1 cellular context compared by ENCODE assay signal in the genomic region with DNA sequence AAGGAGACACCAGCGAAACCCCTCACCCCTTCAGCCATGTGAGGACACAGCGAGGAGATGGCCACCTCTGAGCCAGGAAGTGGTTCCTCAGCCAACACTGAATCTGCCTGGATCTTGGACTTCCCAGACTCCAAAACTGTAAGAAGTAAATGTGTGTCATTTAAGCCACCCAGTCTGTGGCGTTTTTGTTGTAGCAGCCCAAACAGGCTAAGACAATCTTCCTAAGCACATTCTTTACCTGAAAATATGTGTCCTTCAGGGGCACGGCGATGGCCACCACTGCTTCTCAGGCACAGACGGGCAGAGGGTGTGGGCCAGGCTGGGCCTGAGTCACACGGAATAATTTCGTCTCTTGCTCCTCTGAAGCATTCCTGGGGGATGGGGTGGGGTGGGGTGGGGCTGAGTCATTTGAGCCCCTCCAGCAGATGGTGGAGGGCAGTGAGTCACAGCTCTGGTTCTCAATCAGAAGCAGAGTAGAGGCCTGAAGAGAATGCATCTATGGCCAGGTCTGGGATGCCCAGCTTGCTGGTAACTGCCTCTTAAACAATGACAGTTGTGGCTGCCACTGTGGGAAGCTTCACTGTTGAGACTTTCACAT.
TF ChIP-seq lines count a peak whose summit lies in the region.

No MANE protein-coding gene starts in this region.

TF ChIP-seq in GM23338, 12 proteins besides CTCF, POLR2A, EP300 and RAD21:
- TF ChIP-seq JUNB (IDR thresholded peaks at IDR 0.05; ENCODE audit: unreplicated experiment): no peak
- TF ChIP-seq ZNF331 (CRISPR knock-in tag; IDR thresholded peaks at IDR 0.05; ENCODE audit: low read depth): no peak
- TF ChIP-seq, protein P1, sequence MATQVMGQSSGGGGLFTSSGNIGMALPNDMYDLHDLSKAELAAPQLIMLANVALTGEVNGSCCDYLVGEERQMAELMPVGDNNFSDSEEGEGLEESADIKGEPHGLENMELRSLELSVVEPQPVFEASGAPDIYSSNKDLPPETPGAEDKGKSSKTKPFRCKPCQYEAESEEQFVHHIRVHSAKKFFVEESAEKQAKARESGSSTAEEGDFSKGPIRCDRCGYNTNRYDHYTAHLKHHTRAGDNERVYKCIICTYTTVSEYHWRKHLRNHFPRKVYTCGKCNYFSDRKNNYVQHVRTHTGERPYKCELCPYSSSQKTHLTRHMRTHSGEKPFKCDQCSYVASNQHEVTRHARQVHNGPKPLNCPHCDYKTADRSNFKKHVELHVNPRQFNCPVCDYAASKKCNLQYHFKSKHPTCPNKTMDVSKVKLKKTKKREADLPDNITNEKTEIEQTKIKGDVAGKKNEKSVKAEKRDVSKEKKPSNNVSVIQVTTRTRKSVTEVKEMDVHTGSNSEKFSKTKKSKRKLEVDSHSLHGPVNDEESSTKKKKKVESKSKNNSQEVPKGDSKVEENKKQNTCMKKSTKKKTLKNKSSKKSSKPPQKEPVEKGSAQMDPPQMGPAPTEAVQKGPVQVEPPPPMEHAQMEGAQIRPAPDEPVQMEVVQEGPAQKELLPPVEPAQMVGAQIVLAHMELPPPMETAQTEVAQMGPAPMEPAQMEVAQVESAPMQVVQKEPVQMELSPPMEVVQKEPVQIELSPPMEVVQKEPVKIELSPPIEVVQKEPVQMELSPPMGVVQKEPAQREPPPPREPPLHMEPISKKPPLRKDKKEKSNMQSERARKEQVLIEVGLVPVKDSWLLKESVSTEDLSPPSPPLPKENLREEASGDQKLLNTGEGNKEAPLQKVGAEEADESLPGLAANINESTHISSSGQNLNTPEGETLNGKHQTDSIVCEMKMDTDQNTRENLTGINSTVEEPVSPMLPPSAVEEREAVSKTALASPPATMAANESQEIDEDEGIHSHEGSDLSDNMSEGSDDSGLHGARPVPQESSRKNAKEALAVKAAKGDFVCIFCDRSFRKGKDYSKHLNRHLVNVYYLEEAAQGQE (IDR thresholded peaks at IDR 0.05; ENCODE audit: unreplicated experiment): no peak
- TF ChIP-seq CREB1 (CRISPR knock-in tag; IDR thresholded peaks at IDR 0.05; ENCODE audit: low read depth): no peak
- TF ChIP-seq, protein P2, sequence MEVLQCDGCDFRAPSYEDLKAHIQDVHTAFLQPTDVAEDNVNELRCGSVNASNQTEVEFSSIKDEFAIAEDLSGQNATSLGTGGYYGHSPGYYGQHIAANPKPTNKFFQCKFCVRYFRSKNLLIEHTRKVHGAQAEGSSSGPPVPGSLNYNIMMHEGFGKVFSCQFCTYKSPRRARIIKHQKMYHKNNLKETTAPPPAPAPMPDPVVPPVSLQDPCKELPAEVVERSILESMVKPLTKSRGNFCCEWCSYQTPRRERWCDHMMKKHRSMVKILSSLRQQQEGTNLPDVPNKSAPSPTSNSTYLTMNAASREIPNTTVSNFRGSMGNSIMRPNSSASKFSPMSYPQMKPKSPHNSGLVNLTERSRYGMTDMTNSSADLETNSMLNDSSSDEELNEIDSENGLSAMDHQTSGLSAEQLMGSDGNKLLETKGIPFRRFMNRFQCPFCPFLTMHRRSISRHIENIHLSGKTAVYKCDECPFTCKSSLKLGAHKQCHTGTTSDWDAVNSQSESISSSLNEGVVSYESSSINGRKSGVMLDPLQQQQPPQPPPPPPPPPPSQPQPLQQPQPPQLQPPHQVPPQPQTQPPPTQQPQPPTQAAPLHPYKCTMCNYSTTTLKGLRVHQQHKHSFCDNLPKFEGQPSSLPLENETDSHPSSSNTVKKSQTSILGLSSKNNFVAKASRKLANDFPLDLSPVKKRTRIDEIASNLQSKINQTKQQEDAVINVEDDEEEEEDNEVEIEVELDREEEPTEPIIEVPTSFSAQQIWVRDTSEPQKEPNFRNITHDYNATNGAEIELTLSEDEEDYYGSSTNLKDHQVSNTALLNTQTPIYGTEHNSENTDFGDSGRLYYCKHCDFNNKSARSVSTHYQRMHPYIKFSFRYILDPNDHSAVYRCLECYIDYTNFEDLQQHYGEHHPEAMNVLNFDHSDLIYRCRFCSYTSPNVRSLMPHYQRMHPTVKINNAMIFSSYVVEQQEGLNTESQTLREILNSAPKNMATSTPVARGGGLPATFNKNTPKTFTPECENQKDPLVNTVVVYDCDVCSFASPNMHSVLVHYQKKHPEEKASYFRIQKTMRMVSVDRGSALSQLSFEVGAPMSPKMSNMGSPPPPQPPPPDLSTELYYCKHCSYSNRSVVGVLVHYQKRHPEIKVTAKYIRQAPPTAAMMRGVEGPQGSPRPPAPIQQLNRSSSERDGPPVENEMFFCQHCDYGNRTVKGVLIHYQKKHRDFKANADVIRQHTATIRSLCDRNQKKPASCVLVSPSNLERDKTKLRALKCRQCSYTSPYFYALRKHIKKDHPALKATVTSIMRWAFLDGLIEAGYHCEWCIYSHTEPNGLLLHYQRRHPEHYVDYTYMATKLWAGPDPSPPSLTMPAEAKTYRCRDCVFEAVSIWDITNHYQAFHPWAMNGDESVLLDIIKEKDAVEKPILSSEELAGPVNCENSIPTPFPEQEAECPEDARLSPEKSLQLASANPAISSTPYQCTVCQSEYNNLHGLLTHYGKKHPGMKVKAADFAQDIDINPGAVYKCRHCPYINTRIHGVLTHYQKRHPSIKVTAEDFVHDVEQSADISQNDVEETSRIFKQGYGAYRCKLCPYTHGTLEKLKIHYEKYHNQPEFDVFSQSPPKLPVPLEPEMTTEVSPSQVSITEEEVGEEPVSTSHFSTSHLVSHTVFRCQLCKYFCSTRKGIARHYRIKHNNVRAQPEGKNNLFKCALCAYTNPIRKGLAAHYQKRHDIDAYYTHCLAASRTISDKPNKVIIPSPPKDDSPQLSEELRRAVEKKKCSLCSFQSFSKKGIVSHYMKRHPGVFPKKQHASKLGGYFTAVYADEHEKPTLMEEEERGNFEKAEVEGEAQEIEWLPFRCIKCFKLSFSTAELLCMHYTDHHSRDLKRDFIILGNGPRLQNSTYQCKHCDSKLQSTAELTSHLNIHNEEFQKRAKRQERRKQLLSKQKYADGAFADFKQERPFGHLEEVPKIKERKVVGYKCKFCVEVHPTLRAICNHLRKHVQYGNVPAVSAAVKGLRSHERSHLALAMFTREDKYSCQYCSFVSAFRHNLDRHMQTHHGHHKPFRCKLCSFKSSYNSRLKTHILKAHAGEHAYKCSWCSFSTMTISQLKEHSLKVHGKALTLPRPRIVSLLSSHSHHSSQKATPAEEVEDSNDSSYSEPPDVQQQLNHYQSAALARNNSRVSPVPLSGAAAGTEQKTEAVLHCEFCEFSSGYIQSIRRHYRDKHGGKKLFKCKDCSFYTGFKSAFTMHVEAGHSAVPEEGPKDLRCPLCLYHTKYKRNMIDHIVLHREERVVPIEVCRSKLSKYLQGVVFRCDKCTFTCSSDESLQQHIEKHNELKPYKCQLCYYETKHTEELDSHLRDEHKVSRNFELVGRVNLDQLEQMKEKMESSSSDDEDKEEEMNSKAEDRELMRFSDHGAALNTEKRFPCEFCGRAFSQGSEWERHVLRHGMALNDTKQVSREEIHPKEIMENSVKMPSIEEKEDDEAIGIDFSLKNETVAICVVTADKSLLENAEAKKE (CRISPR knock-in tag; IDR thresholded peaks at IDR 0.05): no peak
- TF ChIP-seq EZH2phosphoT487 (IDR thresholded peaks at IDR 0.05; ENCODE audit: unreplicated experiment): no peak
- no peak for TF ChIP-seq EZH2 (IDR thresholded peaks at IDR 0.05; ENCODE audit: low read depth, unreplicated experiment)
- TF ChIP-seq, protein P3, sequence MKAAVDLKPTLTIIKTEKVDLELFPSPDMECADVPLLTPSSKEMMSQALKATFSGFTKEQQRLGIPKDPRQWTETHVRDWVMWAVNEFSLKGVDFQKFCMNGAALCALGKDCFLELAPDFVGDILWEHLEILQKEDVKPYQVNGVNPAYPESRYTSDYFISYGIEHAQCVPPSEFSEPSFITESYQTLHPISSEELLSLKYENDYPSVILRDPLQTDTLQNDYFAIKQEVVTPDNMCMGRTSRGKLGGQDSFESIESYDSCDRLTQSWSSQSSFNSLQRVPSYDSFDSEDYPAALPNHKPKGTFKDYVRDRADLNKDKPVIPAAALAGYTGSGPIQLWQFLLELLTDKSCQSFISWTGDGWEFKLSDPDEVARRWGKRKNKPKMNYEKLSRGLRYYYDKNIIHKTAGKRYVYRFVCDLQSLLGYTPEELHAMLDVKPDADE (IDR thresholded peaks at IDR 0.05): no peak
- TF ChIP-seq POLR2AphosphoS5 (IDR thresholded peaks at IDR 0.05; ENCODE audit: low read depth): no peak
- TF ChIP-seq STAT1 (IDR thresholded peaks at IDR 0.05; ENCODE audit: unreplicated experiment): no peak
- TF ChIP-seq ZNF114 (CRISPR knock-in tag; IDR thresholded peaks at IDR 0.05): no peak
- no peak for TF ChIP-seq NANOG (IDR thresholded peaks at IDR 0.05; ENCODE audit: borderline replicate concordance)
